Comparison of ENCODE assay signal across 14 cellular contexts in genomic region chr9:85430659-85431370, GRCh38.
A peak's percentile ranks its signal among the peaks of the same experiment; 100 is the strongest.
DNase-seq lines count a peak whose midpoint lies in the region; ATAC-seq, FAIRE-seq and TF ChIP-seq lines count a peak whose summit lies in the region.
"Had no signal": no experiment of that assay in that cellular context is flagged by ENCODE, and none has a peak within 500 bp of the region (broad histone marks: within the 10 kb centered on the region; RNA-seq: fewer than 3 reads in every experiment).

No MANE protein-coding gene starts in this region.

- no peak overlapping the region for H2BK20ac ChIP-seq in H1 (ENCODE audit: low read length)

- no peak overlapping the region for H3K27ac Mint-ChIP-seq in activated CD4-positive, alpha-beta T cell treated with anti-CD3 and anti-CD28 coated beads, Interleukin-2, amount 10 ng/mL, durations not matched to agents 24 days and 14 days
- H3K27ac Mint-ChIP-seq: activated naive CD8-positive, alpha-beta T cell; CD4-positive, alpha-beta memory T cell had no signal

- 92% methylated on average over 19 of the region's 19 CpGs; no CpG with 5 or more reads in 1 of the 2 experiments for WGBS in H1 (ENCODE audit: extremely low coverage in 1 of 2, insufficient coverage in 1 of 2, insufficient read length in 1 of 2, insufficient replicate concordance in 2 of 2, low coverage in 1 of 2, low lambda C conversion rate in 2 of 2, missing lambda C conversion rate in 1 of 2), 2 experiments
- WGBS in stomach, 5 donors = 63 to 75% (median 67%) methylated on average over 19 of the region's 19 CpGs

- H3K79me1 ChIP-seq in H1 (ENCODE audit: low read depth, low read length) = no peaks in the 10 kb centered on the region

- no peak overlapping the region for H3K9ac ChIP-seq in H1 (replicated peaks in 1 of 4; ENCODE audit: extremely low read depth in 1 of 4, low read depth in 3 of 4, low read length in 3 of 4)

- no peak overlapping the region for H4K91ac ChIP-seq in H1 (replicated peaks; ENCODE audit: insufficient read length, low read length)

- H3K27me3 ChIP-seq in H1 (replicated peaks in 1 of 4; ENCODE audit: control insufficient read depth in 3 of 4, extremely low read depth in 1 of 4, insufficient read depth in 3 of 4, low read length in 3 of 4) (no peaks in the 10 kb centered on the region), stomach (peaks cover 0 to 14% (median 0%) of the 10 kb centered on the region in 3 donors)

- H2BK5ac ChIP-seq in H1 (ENCODE audit: low read depth, low read length) = no peak overlapping the region

- H3K27me3 Mint-ChIP-seq in activated CD4-positive, alpha-beta T cell treated with anti-CD3 and anti-CD28 coated beads, Interleukin-2, amount 10 ng/mL, durations not matched to agents 24 days and 14 days = peaks cover 12% of the 10 kb centered on the region

- CTCF ChIA-PET in H1 (lab: Charles Lee; ENCODE audit: partially characterized antibody) = interaction anchor here (0.5 to 2.4 kb wide), 12 partner anchors 9 to 758 kb away, joined by 3 to 7 read pairs (median 4); no protein-coding TSS in a partner anchor

- no peak overlapping the region for H3K4ac ChIP-seq in H1 (replicated peaks; ENCODE audit: insufficient read length, low read depth, low read length)

- H2BK12ac ChIP-seq in H1 (ENCODE audit: low read depth, low read length) = peak overlapping the region; percentile 11; the same call in 1 of the 2 replicates

- H3K14ac ChIP-seq in H1 (ENCODE audit: insufficient read length) = no peak overlapping the region

- H3K79me2 ChIP-seq in H1 (ENCODE audit: control insufficient read depth in 1 of 2, insufficient read depth in 2 of 2, low read length in 2 of 2) = no peaks in the 10 kb centered on the region

- peak overlapping the region; percentile 6; the same call in 1 of the 2 replicates for H2BK15ac ChIP-seq in H1 (ENCODE audit: low read length)

- intact Hi-C loops in sciatic nerve (cut with DNase I) = no loop called here
- intact Hi-C loops in stomach (cut with DNase I; ENCODE audit: low total_unique reads) = no loop called here
- intact Hi-C loops in activated CD4-positive, alpha-beta T cell treated with anti-CD3 and anti-CD28 coated beads, Interleukin-2, amount 10 ng/mL, durations not matched to agents 24 days and 14 days (cut with micrococcal nuclease) = no loop called here

- H4K20me1 ChIP-seq in H1 (replicated peaks in 1 of 2; ENCODE audit: control insufficient read depth in 1 of 2, insufficient read depth in 2 of 2, low read length in 2 of 2) = no peaks in the 10 kb centered on the region

- no peaks in the 10 kb centered on the region for H3K23me2 ChIP-seq in H1 (ENCODE audit: low read depth, low read length)

- no peaks in the 10 kb centered on the region for H3K4me1 Mint-ChIP-seq in activated CD4-positive, alpha-beta T cell treated with anti-CD3 and anti-CD28 coated beads, Interleukin-2, amount 10 ng/mL, durations not matched to agents 24 days and 14 days

- no peak for TF ChIP-seq POLR2A in H1 (IDR thresholded peaks at IDR 0.05; ENCODE audit: control extremely low read depth in 1 of 2, low read depth in 2 of 2, low read length in 2 of 2)
- TF ChIP-seq POLR2A in stomach (IDR thresholded peaks at IDR 0.05) = no peak
- TF ChIP-seq POLR2A in GM18505 (IDR thresholded peaks at IDR 0.05; ENCODE audit: borderline replicate concordance, extremely low read depth, insufficient read depth, insufficient read length) = no peak

- POLR2A ChIA-PET in H1 (lab: Charles Lee; ENCODE audit: partially characterized antibody) = no interaction called here

- no peak overlapping the region for H4K5ac ChIP-seq in H1 (ENCODE audit: insufficient read length, low read depth, low read length)

- no peak overlapping the region for H4K8ac ChIP-seq in H1 (ENCODE audit: extremely low read depth, insufficient read depth, low read length)

- no peaks in the 10 kb centered on the region for H3K9me3 Mint-ChIP-seq in activated CD4-positive, alpha-beta T cell treated with anti-CD3 and anti-CD28 coated beads, Interleukin-2, amount 10 ng/mL, durations not matched to agents 24 days and 14 days

- no peak overlapping the region for H3K4me3 ChIP-seq in H1 (ENCODE audit: extremely low read depth in 1 of 4, insufficient read depth in 2 of 4, low read depth in 3 of 4, low read length in 4 of 4)
- no peak overlapping the region for H3K4me3 ChIP-seq in stomach

- H2AFZ ChIP-seq in H1 (ENCODE audit: low read length) = no peak overlapping the region

- ATAC-seq in sciatic nerve (peak; percentile 52), GM18505 (IDR thresholded peaks at IDR 0.05; ENCODE audit: unreplicated experiment) (no peak)

- peak; percentile 33 for DNase-seq in NCI-H1092 treated with DMSO at 0.1 percent for 48 hours (lab: John Stamatoyannopoulos, UW)
- no peak for DNase-seq in NCI-H1092 (lab: John Stamatoyannopoulos, UW)
- peak; percentile 100 for DNase-seq in NCI-H2227 treated with DMSO at 0.1 percent for 48 hours (lab: John Stamatoyannopoulos, UW)
- no peak for DNase-seq in H1 (ENCODE audit: low read depth in 1 of 2, low spot score in 2 of 2)
- no peak for DNase-seq in sciatic nerve (ENCODE audit: low spot score)
- DNase-seq in stomach = no peak
- DNase-seq in activated CD4-positive, alpha-beta T cell treated with anti-CD3 and anti-CD28 coated beads, Interleukin-2, amount 10 ng/mL, durations not matched to agents 24 days and 14 days = no peak
- DNase-seq: activated CD4-positive, alpha-beta T cell treated with anti-CD3 and anti-CD28 coated beads for 4 hours; CD4-positive, alpha-beta memory T cell; NCI-H2171; SHP77 had no signal

- no peak for TF ChIP-seq RAD21 in H1 (IDR thresholded peaks at IDR 0.05 in 1 of 2, conservative IDR thresholded peaks at IDR 0.05 in 1 of 2; ENCODE audit: low read depth in 2 of 2, low read length in 2 of 2)

- H3K56ac ChIP-seq in H1 (replicated peaks; ENCODE audit: insufficient read length, low read depth, low read length) = no peak overlapping the region

- H3K4me3 Mint-ChIP-seq in activated CD4-positive, alpha-beta T cell treated with anti-CD3 and anti-CD28 coated beads, Interleukin-2, amount 10 ng/mL, durations not matched to agents 24 days and 14 days = no peak overlapping the region
- H3K4me3 Mint-ChIP-seq: activated naive CD8-positive, alpha-beta T cell; CD4-positive, alpha-beta memory T cell had no signal

- H3K36me3 ChIP-seq in H1 (ENCODE audit: control insufficient read depth in 2 of 4, insufficient read depth in 4 of 4, low read length in 3 of 4) (no peaks in the 10 kb centered on the region), stomach (no peaks in the 10 kb centered on the region)

- H3K4me1 ChIP-seq in H1 (replicated peaks in 1 of 4; ENCODE audit: control insufficient read depth in 3 of 4, insufficient read depth in 4 of 4, low read length in 3 of 4) (no peaks in the 10 kb centered on the region), stomach (peaks cover 0 to 16% (median 11%) of the 10 kb centered on the region in 4 donors)

- no peak overlapping the region for H2AK5ac ChIP-seq in H1 (ENCODE audit: low read depth, low read length)

- FAIRE-seq in H1 (lab: Jason Lieb, UNC) = no peak
- FAIRE-seq: G401.6 had no signal

- H3K4me2 ChIP-seq in H1 (ENCODE audit: insufficient read depth in 1 of 2, low read depth in 2 of 2, low read length in 2 of 2) = no peak overlapping the region

- no peak overlapping the region for H3K23ac ChIP-seq in H1 (ENCODE audit: insufficient read length)

- H3K9me3 ChIP-seq in H1 (ENCODE audit: insufficient read depth in 2 of 2, low read depth in 1 of 2, low read length in 1 of 2) (no peaks in the 10 kb centered on the region), stomach (no peaks in the 10 kb centered on the region)

- TF ChIP-seq EP300 in H1 (IDR thresholded peaks at IDR 0.05; ENCODE audit: borderline replicate concordance in 1 of 2, low read depth in 2 of 2, low read length in 2 of 2) (no peak), stomach (IDR thresholded peaks at IDR 0.05) (no peak)

- TF ChIP-seq CTCF in H1 (IDR thresholded peaks at IDR 0.05; ENCODE audit: control extremely low read depth in 1 of 3, insufficient read depth in 1 of 3, low read depth in 1 of 3, low read length in 3 of 3) (no peak), stomach (IDR thresholded peaks at IDR 0.05) (no peak)

- H2BK120ac ChIP-seq in H1 (replicated peaks; ENCODE audit: low read depth, low read length) = no peak overlapping the region

- no peak overlapping the region for H3K18ac ChIP-seq in H1 (ENCODE audit: extremely low read depth, low read length)

- no peaks in the 10 kb centered on the region for H3K36me3 Mint-ChIP-seq in activated CD4-positive, alpha-beta T cell treated with anti-CD3 and anti-CD28 coated beads, Interleukin-2, amount 10 ng/mL, durations not matched to agents 24 days and 14 days (ENCODE audit: low read depth)
- H3K36me3 Mint-ChIP-seq: activated naive CD8-positive, alpha-beta T cell; CD4-positive, alpha-beta memory T cell had no signal

- no peak overlapping the region for H3K27ac ChIP-seq in H1 (ENCODE audit: low read depth, low read length)
- no peak overlapping the region for H3K27ac ChIP-seq in stomach

TF ChIP-seq in H1, 55 proteins besides CTCF, POLR2A, EP300 and RAD21:
- TF ChIP-seq JUND (IDR thresholded peaks at IDR 0.05; ENCODE audit: low read length) = no peak
- no peak for TF ChIP-seq TAF7 (optimal IDR thresholded peaks at IDR 0.05; ENCODE audit: borderline replicate concordance, low read depth, low read length)
- no peak for TF ChIP-seq KDM1A (IDR thresholded peaks at IDR 0.05; ENCODE audit: borderline replicate concordance, low read length)
TF ChIP-seq in H1: peak in this region for 0.

Comparison
In these comparisons a context has a peak if more than half of its experiments do, and no peak if none do; other contexts are left out.
1. DNase-seq: peak in NCI-H1092 treated with DMSO at 0.1 percent for 48 hours (single experiment) and NCI-H2227 treated with DMSO at 0.1 percent for 48 hours (single experiment); none in NCI-H1092 (single experiment), H1 (0 of 2), sciatic nerve (single experiment), stomach (single experiment) and activated CD4-positive, alpha-beta T cell treated with anti-CD3 and anti-CD28 coated beads, Interleukin-2, amount 10 ng/mL, durations not matched to agents 24 days and 14 days (single experiment).